In genomic region chr10:45673074-45673628, GRCh38 we compare ENCODE assay signal across 8 cellular contexts. TPM values are rescaled to one million over a fixed set of nuclear protein-coding genes. Genes with fewer than 3 reads are reported as not detected.
DNase-seq lines count a peak whose midpoint lies in the region; FAIRE-seq and TF ChIP-seq lines count a peak whose summit lies in the region.

No MANE protein-coding gene starts in this region.

- H3K4me3 ChIP-seq in mucosa of rectum (ENCODE audit: low read length in 2 of 2) = peak overlapping the region; percentile 74 to 95

- DNase-seq in D341Med (ENCODE audit: low spot score) (peak; percentile 25), NCI-H1092 treated with DMSO at 0.1 percent for 48 hours (lab: John Stamatoyannopoulos, UW) (peak; percentile 19), chondrocyte (ENCODE audit: low spot score) (no peak), GM19239 (ENCODE audit: insufficient read length, low spot score) (no peak), COLO829 (ENCODE audit: low spot score) (no peak), 8988T (no peak)
- DNase-seq in central memory CD4-positive, alpha-beta T cell = no peak

- peaks cover 5 to 14% of the 10 kb centered on the region in 2 donors for H3K4me1 ChIP-seq in mucosa of rectum (ENCODE audit: control insufficient read depth in 2 of 2, insufficient read depth in 2 of 2, low read length in 2 of 2)

- peak overlapping the region; percentile 52 to 77 for H3K9ac ChIP-seq in mucosa of rectum (ENCODE audit: low read depth in 1 of 2, low read length in 2 of 2)

- H3K4me1 Mint-ChIP-seq in chondrocyte (ENCODE audit: low read depth) = peaks cover 16% of the 10 kb centered on the region

- H3K27ac Mint-ChIP-seq in chondrocyte (ENCODE audit: unreplicated experiment) = peak overlapping the region; percentile 25

- H3K9me3 Mint-ChIP-seq in chondrocyte (ENCODE audit: low read depth) = no peaks in the 10 kb centered on the region

- no peaks in the 10 kb centered on the region for H3K27me3 ChIP-seq in mucosa of rectum (ENCODE audit: control insufficient read depth in 2 of 2, insufficient read depth in 2 of 2, low read length in 2 of 2)

- no peak for FAIRE-seq in GM19239 (lab: Jason Lieb, UNC)

- no peaks in the 10 kb centered on the region for H3K36me3 ChIP-seq in mucosa of rectum (ENCODE audit: control insufficient read depth in 2 of 2, insufficient read depth in 2 of 2, low read length in 2 of 2)

- peak overlapping the region; percentile 64 for H3K4me3 Mint-ChIP-seq in chondrocyte (ENCODE audit: unreplicated experiment)

- TF ChIP-seq CTCF in chondrocyte (IDR thresholded peaks at IDR 0.05) = no peak

- H3K36me3 Mint-ChIP-seq in chondrocyte (ENCODE audit: low read depth) = no peaks in the 10 kb centered on the region

- H3K27me3 Mint-ChIP-seq in chondrocyte (ENCODE audit: low read depth) = no peaks in the 10 kb centered on the region

- no peaks in the 10 kb centered on the region for H3K9me3 ChIP-seq in mucosa of rectum (ENCODE audit: control insufficient read depth in 2 of 2, low read length in 2 of 2)

- peak overlapping the region; percentile 83 to 90 for H3K27ac ChIP-seq in mucosa of rectum (ENCODE audit: low read depth in 2 of 2, low read length in 2 of 2)

RNA-seq across cellular contexts. Expression of gene ZFAND4, which starts 0.6 kb away (rescaled TPM):
- total RNA-seq in chondrocyte = 8.7 to 9.6 TPM (median 9.4 TPM) in 3 replicates

RNA-seq across cellular contexts. Expression of gene WASHC2C, which starts 53.9 kb away (rescaled TPM):
- total RNA-seq in chondrocyte = 45.6 to 53.3 TPM (median 46.1 TPM) in 3 replicates

Comparison
In these comparisons a context has a peak if more than half of its experiments do, and no peak if none do; other contexts are left out.
1. DNase-seq: peak in D341Med (single experiment) and NCI-H1092 treated with DMSO at 0.1 percent for 48 hours (single experiment); none in chondrocyte (single experiment), GM19239 (single experiment), COLO829 (single experiment), 8988T (single experiment) and central memory CD4-positive, alpha-beta T cell (single experiment).